1 cellular context compared by ENCODE assay signal in the genomic region with DNA sequence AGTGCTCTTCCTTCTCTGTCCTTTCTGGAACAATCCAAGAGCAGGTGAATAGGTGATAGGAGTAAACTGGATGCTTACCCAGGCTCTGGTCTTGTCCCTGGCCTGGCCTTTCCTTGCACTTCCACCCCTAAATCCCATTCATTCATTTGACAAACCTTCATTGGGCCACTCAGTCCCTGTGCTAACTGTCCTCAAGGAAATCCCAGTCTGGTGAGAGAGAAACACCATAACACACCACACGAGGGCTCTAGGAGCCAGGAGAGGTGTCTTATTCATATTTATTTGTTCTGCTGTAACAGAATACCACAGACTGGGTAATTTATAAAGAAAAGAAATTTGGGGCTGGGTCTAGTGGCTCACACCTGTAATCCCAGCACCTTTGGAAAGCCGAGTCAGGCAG.
TF ChIP-seq lines count a peak whose summit lies in the region.

No MANE protein-coding gene starts in this region.

TF ChIP-seq in HCT116, 20 proteins besides CTCF, POLR2A, EP300 and RAD21 (continued from another document):
- TF ChIP-seq YY1 (IDR thresholded peaks at IDR 0.05; ENCODE audit: extremely low read depth, insufficient replicate concordance, low read depth, low read length) = no peak
- no peak for TF ChIP-seq EZH2 (IDR thresholded peaks at IDR 0.05)
- no peak for TF ChIP-seq EZH2phosphoT487 (IDR thresholded peaks at IDR 0.05; ENCODE audit: borderline replicate concordance)
